Comparison of ENCODE assay signal across 13 cellular contexts in genomic region chr3:11283126-11283478, GRCh38. TPM values are rescaled to one million over a fixed set of nuclear protein-coding genes. Genes with fewer than 3 reads are reported as not detected.
A peak's percentile ranks its signal among the peaks of the same experiment; 100 is the strongest.
DNase-seq lines count a peak whose midpoint lies in the region; ATAC-seq and TF ChIP-seq lines count a peak whose summit lies in the region.
"Had no signal": no experiment of that assay in that cellular context is flagged by ENCODE, and none has a peak within 500 bp of the region (broad histone marks: within the 10 kb centered on the region; RNA-seq: fewer than 3 reads in every experiment).

No MANE protein-coding gene starts in this region.

- peaks cover 0 to 54% of the 10 kb centered on the region in 2 donors for H3K36me3 ChIP-seq in left lung
- H3K36me3 ChIP-seq in osteoblast (ENCODE audit: insufficient read depth, low read length), result peaks cover 28% of the 10 kb centered on the region

- DNase-seq in HL-60 (ENCODE audit: low read depth in 1 of 2, low spot score in 1 of 2) (no peak), activated B cell treated with CpG ODN at 0.5 μM for 24 hours (no peak), left lung (no peak), NCI-H2107 (lab: John Stamatoyannopoulos, UW) (no peak), osteoblast (ENCODE audit: insufficient read length, low spot score, missing footprints) (no peak), posterior vena cava (ENCODE audit: low spot score) (no peak)
- DNase-seq: activated CD8-positive, alpha-beta memory T cell treated with anti-CD3 and anti-CD28 coated beads, Interleukin-2, amount 50 U/mL, for 48 hours; MM.1S; pancreas; SW 1271 had no signal

- H3K9me3 Mint-ChIP-seq in activated B cell treated with CpG ODN at 0.5 μM for 24 hours, result no peaks in the 10 kb centered on the region
- no peaks in the 10 kb centered on the region for H3K9me3 Mint-ChIP-seq in stimulated activated memory B cell treated with anti-CD40 and anti-IgM and Interleukin-4, amounts not matched to agents 10 μg/mL and 1 μg/mL and 100 μg/mL, for 72 hours

- peaks cover 81% of the 10 kb centered on the region for H3K79me2 ChIP-seq in osteoblast (ENCODE audit: insufficient read depth, low read length)

- H3K4me3 Mint-ChIP-seq in activated B cell treated with CpG ODN at 0.5 μM for 24 hours, result no peak overlapping the region
- no peak overlapping the region for H3K4me3 Mint-ChIP-seq in stimulated activated memory B cell treated with anti-CD40 and anti-IgM and Interleukin-4, amounts not matched to agents 10 μg/mL and 1 μg/mL and 100 μg/mL, for 72 hours
- H3K4me3 Mint-ChIP-seq: activated naive CD8-positive, alpha-beta T cell had no signal

- no peak overlapping the region for H3K4me2 ChIP-seq in osteoblast (ENCODE audit: insufficient read depth, low read length)

- H3K4me3 ChIP-seq in HL-60 (replicated peaks; ENCODE audit: insufficient read depth, low read length) (no peak overlapping the region), left lung (no peak overlapping the region), osteoblast (ENCODE audit: insufficient read depth, low read length) (no peak overlapping the region)
- H3K4me3 ChIP-seq: pancreas had no signal

- H3K27me3 ChIP-seq in HL-60 (ENCODE audit: insufficient read depth, poor library complexity, severe bottlenecking) (no peaks in the 10 kb centered on the region), left lung (no peaks in the 10 kb centered on the region), osteoblast (ENCODE audit: insufficient read depth, low read length) (no peaks in the 10 kb centered on the region)
- H3K27me3 ChIP-seq: pancreas had no signal

- H3K4me1 Mint-ChIP-seq in activated B cell treated with CpG ODN at 0.5 μM for 24 hours, result peaks cover 20% of the 10 kb centered on the region
- H3K4me1 Mint-ChIP-seq in stimulated activated memory B cell treated with anti-CD40 and anti-IgM and Interleukin-4, amounts not matched to agents 10 μg/mL and 1 μg/mL and 100 μg/mL, for 72 hours, result peaks cover 17% of the 10 kb centered on the region

- no peaks in the 10 kb centered on the region for H3K27me3 Mint-ChIP-seq in activated B cell treated with CpG ODN at 0.5 μM for 24 hours
- no peaks in the 10 kb centered on the region for H3K27me3 Mint-ChIP-seq in stimulated activated memory B cell treated with anti-CD40 and anti-IgM and Interleukin-4, amounts not matched to agents 10 μg/mL and 1 μg/mL and 100 μg/mL, for 72 hours
- H3K27me3 Mint-ChIP-seq: activated naive CD8-positive, alpha-beta T cell had no signal

- peak overlapping the region; percentile 47 for H3K27ac Mint-ChIP-seq in activated B cell treated with CpG ODN at 0.5 μM for 24 hours
- peak overlapping the region; percentile 15 for H3K27ac Mint-ChIP-seq in stimulated activated memory B cell treated with anti-CD40 and anti-IgM and Interleukin-4, amounts not matched to agents 10 μg/mL and 1 μg/mL and 100 μg/mL, for 72 hours
- H3K27ac Mint-ChIP-seq: activated naive CD8-positive, alpha-beta T cell had no signal

- H3K9me3 ChIP-seq in left lung (no peaks in the 10 kb centered on the region), osteoblast (ENCODE audit: low read depth, low read length) (no peaks in the 10 kb centered on the region)
- H3K9me3 ChIP-seq: pancreas had no signal

- TF ChIP-seq CTCF in HL-60 (IDR thresholded peaks at IDR 0.05; ENCODE audit: insufficient read depth, low read length), result no peak
- TF ChIP-seq CTCF in activated B cell treated with CpG ODN at 0.5 μM for 24 hours (IDR thresholded peaks at IDR 0.05), result no peak
- no peak for TF ChIP-seq CTCF in left lung (IDR thresholded peaks at IDR 0.05)
- no peak for TF ChIP-seq CTCF in osteoblast (IDR thresholded peaks at IDR 0.05; ENCODE audit: extremely low read depth, low read depth, low read length)

- intact Hi-C loops in activated B cell treated with CpG ODN at 0.5 μM for 24 hours (cut with micrococcal nuclease) (no loop called here), left lung (cut with DNase I) (no loop called here), posterior vena cava (cut with DNase I) (no loop called here)

- H3K27ac ChIP-seq in HL-60 (replicated peaks), result peak overlapping the region; percentile 24; the same call in 1 of the 2 replicates
- H3K27ac ChIP-seq in left lung, result peak overlapping the region; percentile 34 to 87
- H3K27ac ChIP-seq in osteoblast (ENCODE audit: low read depth, low read length), result no peak overlapping the region

- ATAC-seq in activated B cell treated with CpG ODN at 0.5 μM for 24 hours (ENCODE audit: low read depth), result no peak
- no peak for ATAC-seq in left lung
- ATAC-seq in stimulated activated memory B cell treated with anti-CD40 and anti-IgM and Interleukin-4, amounts not matched to agents 10 μg/mL and 1 μg/mL and 100 μg/mL, for 72 hours, result no peak
- ATAC-seq in HG02885 (IDR thresholded peaks at IDR 0.05; ENCODE audit: poor library complexity, unreplicated experiment), result no peak

- H3K4me1 ChIP-seq in left lung (peaks cover 20 to 74% of the 10 kb centered on the region in 2 donors), osteoblast (ENCODE audit: insufficient read depth, low read length) (peaks cover 25% of the 10 kb centered on the region)

- H3K36me3 Mint-ChIP-seq in activated B cell treated with CpG ODN at 0.5 μM for 24 hours (ENCODE audit: low read depth), result peaks cover 61% of the 10 kb centered on the region
- H3K36me3 Mint-ChIP-seq in stimulated activated memory B cell treated with anti-CD40 and anti-IgM and Interleukin-4, amounts not matched to agents 10 μg/mL and 1 μg/mL and 100 μg/mL, for 72 hours, result peaks cover 16% of the 10 kb centered on the region

- H2AFZ ChIP-seq in osteoblast (ENCODE audit: low read length), result no peak overlapping the region

- CTCF ChIA-PET in activated B cell treated with CpG ODN at 0.5 μM for 24 hours (lab: Charles Lee), result no interaction called here

- no peaks in the 10 kb centered on the region for H4K20me1 ChIP-seq in osteoblast (ENCODE audit: insufficient read depth, low read length)

- POLR2A ChIA-PET in activated B cell treated with CpG ODN at 0.5 μM for 24 hours (lab: Charles Lee), result interaction anchor here (1.3 to 12.2 kb wide), 2 partner anchors 9 to 10 kb away, joined by 4 to 237 read pairs; partner anchors contain the start of gene ATG7

RNA-seq across cellular contexts. Expression of gene ATG7, which starts 10.9 kb away (rescaled TPM):
- total RNA-seq in activated B cell treated with CpG ODN at 0.5 μM for 24 hours (49.0 and 51.7 TPM in 2 replicates), left lung (10 to 100 TPM; 41.9 to 73.3 TPM), osteoblast (83.7 and 93.4 TPM in 2 replicates), posterior vena cava (10 to 100 TPM; 30.5 to 40.4 TPM)
